In the genomic region with DNA sequence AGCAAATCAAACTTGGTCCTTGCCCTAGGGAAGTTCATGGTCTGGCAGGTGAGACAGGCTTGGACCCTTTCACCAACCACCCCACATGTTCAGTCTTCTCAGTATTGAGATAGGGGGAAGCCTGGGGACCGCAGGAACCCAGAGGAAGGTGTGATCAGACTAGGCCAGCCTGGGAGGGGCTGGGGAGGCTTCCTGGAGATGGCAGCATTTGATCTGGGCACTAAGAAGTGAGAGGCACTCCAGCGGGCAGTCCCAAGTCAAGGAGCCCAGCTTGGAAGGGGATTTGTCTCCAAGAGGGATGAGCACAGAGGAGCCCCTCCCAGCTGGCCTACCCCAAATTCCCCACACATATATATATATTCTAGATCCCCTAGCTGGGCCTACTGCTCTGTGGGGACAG, we compare ENCODE assay signal across 11 cellular contexts. TPM values are rescaled to one million over a fixed set of nuclear protein-coding genes. Genes with fewer than 3 reads are reported as not detected.
A peak's percentile ranks its signal among the peaks of the same experiment; 100 is the strongest.
DNase-seq lines count a peak whose midpoint lies in the region; ATAC-seq, FAIRE-seq and TF ChIP-seq lines count a peak whose summit lies in the region.
"Had no signal": no experiment of that assay in that cellular context is flagged by ENCODE, and none has a peak within 500 bp of the region (broad histone marks: within the 10 kb centered on the region; RNA-seq: fewer than 3 reads in every experiment).

No MANE protein-coding gene starts in this region.

- DNase-seq in CD4-positive, alpha-beta memory T cell: no peak
- DNase-seq in K562 (ENCODE audit: extremely low read depth in 1 of 4, low spot score in 3 of 4) (no peak), NCI-H1694 (lab: John Stamatoyannopoulos, UW) (no peak), SKM-1 treated with dmso at 0.1 percent for 144 hours (lab: John Stamatoyannopoulos, UW; ENCODE audit: unreplicated experiment) (no peak)
- DNase-seq: NCI-H1417 had no signal

- peaks cover 22% of the 10 kb centered on the region for H3K4me1 ChIP-seq in CD4-positive, alpha-beta memory T cell (ENCODE audit: insufficient read depth, low read length)
- peaks cover 16 to 34% of the 10 kb centered on the region in 2 experiments; a peak in 4 of 5 replicates for H3K4me1 ChIP-seq in K562 (replicated peaks in 1 of 2; ENCODE audit: control insufficient read depth in 2 of 2, insufficient read depth in 2 of 2, low read length in 2 of 2)

- H3K36me3 Mint-ChIP-seq in CD4-positive, alpha-beta memory T cell: no peaks in the 10 kb centered on the region
- no peaks in the 10 kb centered on the region for H3K36me3 Mint-ChIP-seq in nephron (ENCODE audit: low read depth)

- peaks cover 12 to 47% (median 22%) of the 10 kb centered on the region in 4 donors for H3K4me1 Mint-ChIP-seq in CD4-positive, alpha-beta memory T cell
- H3K4me1 Mint-ChIP-seq in nephron: peaks cover 58% of the 10 kb centered on the region

- ATAC-seq in HG03354 (IDR thresholded peaks at IDR 0.05; ENCODE audit: poor library complexity, severe bottlenecking, unreplicated experiment) (peak; percentile 34), K562 (peak; percentile 21), HG02852 (IDR thresholded peaks at IDR 0.05; ENCODE audit: unreplicated experiment) (no peak), HG03378 (IDR thresholded peaks at IDR 0.05; ENCODE audit: unreplicated experiment) (no peak)

- no TSS peak for BruUV-seq in K562 (replicated peaks; lab: Mats Ljungman, UMichigan)

- peak overlapping the region in 6 of 8 donors; percentile 29 to 73 (median 59) for H3K4me3 Mint-ChIP-seq in CD4-positive, alpha-beta memory T cell
- H3K4me3 Mint-ChIP-seq in nephron: no peak overlapping the region

- no peak for TF ChIP-seq POLR2A in K562 (conservative IDR thresholded peaks at IDR 0.05)

- peak overlapping the region; percentile 34 to 73; a peak in 2 of 4 replicates for H3K9ac ChIP-seq in K562 (ENCODE audit: insufficient read depth in 1 of 2, low read depth in 2 of 2, low read length in 2 of 2)

- in situ Hi-C loops in K562 (cut with MboI): no loop called here

- WGBS in K562 (ENCODE audit: insufficient coverage, low coverage, missing lambda C conversion rate): 40% methylated on average over 2 of the region's 2 CpGs

- no peak overlapping the region for H3K27ac ChIP-seq in CD4-positive, alpha-beta memory T cell (ENCODE audit: low read depth, low read length)
- H3K27ac ChIP-seq in K562 (ENCODE audit: extremely low read depth, low read depth, low read length): peak overlapping the region; percentile 36; the same call in 1 of the 3 replicates

- intact Hi-C loops in CD4-positive, alpha-beta memory T cell (cut with micrococcal nuclease): no loop called here
- intact Hi-C loops in K562 (cut with micrococcal nuclease): no loop called here

- H3K4me2 ChIP-seq in K562 (ENCODE audit: insufficient read depth, low read length): no peak overlapping the region

- H2AFZ ChIP-seq in K562 (ENCODE audit: low read depth, low read length): peak overlapping the region; percentile 87

- no peaks in the 10 kb centered on the region for H3K79me2 ChIP-seq in K562 (ENCODE audit: control insufficient read depth, insufficient read depth, low read length)

- no peak overlapping the region for H3K4me3 ChIP-seq in CD4-positive, alpha-beta memory T cell (ENCODE audit: low read length in 2 of 2)
- H3K4me3 ChIP-seq in K562: no peak overlapping the region

- no peaks in the 10 kb centered on the region for H3K27me3 ChIP-seq in CD4-positive, alpha-beta memory T cell (ENCODE audit: insufficient read depth, low read length)
- H3K27me3 ChIP-seq in K562 (ENCODE audit: control insufficient read depth in 2 of 2, insufficient read depth in 2 of 2, low read length in 2 of 2): peaks cover 11 to 24% of the 10 kb centered on the region in 2 experiments
- H3K27me3 ChIP-seq: adrenal gland had no signal

- H3K36me3 ChIP-seq in CD4-positive, alpha-beta memory T cell (ENCODE audit: insufficient read depth, low read length): no peaks in the 10 kb centered on the region
- no peaks in the 10 kb centered on the region for H3K36me3 ChIP-seq in K562 (ENCODE audit: control insufficient read depth, insufficient read depth, low read length)

- CTCF ChIA-PET in CD4-positive, alpha-beta memory T cell (lab: Charles Lee; ENCODE audit: partially characterized antibody): no interaction called here
- CTCF ChIA-PET in K562 (lab: Yijun Ruan, JAX; ENCODE audit: low intra/inter-chr PET ratio): no interaction called here

- no peaks in the 10 kb centered on the region for H3K9me3 ChIP-seq in CD4-positive, alpha-beta memory T cell (ENCODE audit: control insufficient read depth in 1 of 2, low read length in 2 of 2)
- no peaks in the 10 kb centered on the region for H3K9me3 ChIP-seq in K562 (replicated peaks; ENCODE audit: control insufficient read depth, insufficient read depth, low read depth, low read length)
- H3K9me3 ChIP-seq: adrenal gland had no signal

- TF ChIP-seq EP300 in K562 (IDR thresholded peaks at IDR 0.05; ENCODE audit: low read length): no peak

- H3K9me1 ChIP-seq in K562 (ENCODE audit: control insufficient read depth, insufficient read depth, low read length): no peaks in the 10 kb centered on the region

- H3K27me3 Mint-ChIP-seq in CD4-positive, alpha-beta memory T cell: peaks cover 3 to 5% of the 10 kb centered on the region in 2 donors
- H3K27me3 Mint-ChIP-seq in nephron (ENCODE audit: low read depth): peaks cover 37% of the 10 kb centered on the region

- H3K27ac Mint-ChIP-seq in CD4-positive, alpha-beta memory T cell: peak overlapping the region; percentile 44 to 91 (median 77)
- peak overlapping the region in 2 of 3 experiments; percentile 41 to 50 for H3K27ac Mint-ChIP-seq in nephron

- TF ChIP-seq RAD21 in K562 (CRISPR knock-in tag; conservative IDR thresholded peaks at IDR 0.05 in 1 of 2, IDR thresholded peaks at IDR 0.05 in 1 of 2): no peak

- H4K20me1 ChIP-seq in K562 (replicated peaks; ENCODE audit: control insufficient read depth, insufficient read depth, low read length): 0 out of 2 replicates have a peak, but pooled peaks cover 10% of the 10 kb centered on the region

- no peak for TF ChIP-seq CTCF in K562 (IDR thresholded peaks at IDR 0.05 in 2 of 3, conservative IDR thresholded peaks at IDR 0.05 in 1 of 3; ENCODE audit: insufficient read depth in 2 of 3, low read depth in 1 of 3, low read length in 3 of 3)
- no peak for TF ChIP-seq CTCF in nephron (IDR thresholded peaks at IDR 0.05; ENCODE audit: unreplicated experiment in 3 of 3)

- H3K9me3 Mint-ChIP-seq in CD4-positive, alpha-beta memory T cell: no peaks in the 10 kb centered on the region
- no peaks in the 10 kb centered on the region for H3K9me3 Mint-ChIP-seq in nephron

- POLR2A ChIA-PET in CD4-positive, alpha-beta memory T cell (lab: Charles Lee; ENCODE audit: partially characterized antibody): no interaction called here
- POLR2A ChIA-PET in K562 (lab: Yijun Ruan, JAX): no interaction called here

- FAIRE-seq in K562 (lab: Jason Lieb, UNC): no peak

TF ChIP-seq in K562, 482 proteins besides CTCF, POLR2A, EP300 and RAD21:
- TF ChIP-seq MXI1 (IDR thresholded peaks at IDR 0.05; ENCODE audit: low read depth, low read length): no peak
- TF ChIP-seq DMBX1 (CRISPR knock-in tag; IDR thresholded peaks at IDR 0.05; ENCODE audit: borderline replicate concordance): no peak
- no peak for TF ChIP-seq GTF2E2 (tag; IDR thresholded peaks at IDR 0.05)
- TF ChIP-seq SMARCA5 (IDR thresholded peaks at IDR 0.05): no peak

RNA-seq across cellular contexts. Expression of gene LRRC32, which starts 5.4 kb away (rescaled TPM):
- under 1 TPM; 0.38 to 0.53 TPM for total RNA-seq in CD4-positive, alpha-beta memory T cell
- under 1 TPM in 1 of 2 donors, not detected in 1; 0.56 TPM for polyA plus RNA-seq in CD4-positive, alpha-beta memory T cell
- total RNA-seq in K562 (2011; cell fraction: chromatin; rRNA removed; ENCODE audit: low replicate concordance): 0.21 and 0.65 TPM in 2 replicates
- total RNA-seq in K562 (2011; cell fraction: nucleolus; rRNA removed): 0.79 and 1.3 TPM in 2 replicates
- total RNA-seq in K562 (2011; cell fraction: nucleoplasm; rRNA removed): 0.76 and 0.81 TPM in 2 replicates
- total RNA-seq in K562 (2014; rRNA removed) (0.16 and 0.50 TPM in 2 replicates), K562 (2014; rRNA removed; fragmentation: Illumina TruSeq; extraction: Trizol) (0.16 TPM in 1 of 2 replicates, not detected in the other), K562 (2015; rRNA removed; fragmentation: Illumina TruSeq; extraction: Trizol) (not detected in 2 replicates), K562 (2021) (0.20 and 0.31 TPM in 2 replicates)
- polyA plus RNA-seq in K562 (2011; rRNA removed) (0.10 and 0.47 TPM in 2 replicates), K562 (2014; fragmentation: Illumina TruSeq; extraction: Trizol) (0.18 and 0.44 TPM in 2 replicates), K562 (2014; fragmentation: Nextera tagmentation; extraction: Ambion mirVana) (not detected), K562 (2014; rRNA removed) (0.08 TPM in 1 of 2 replicates, not detected in the other)
- polyA plus RNA-seq in K562 (2011; cell fraction: cytosol; rRNA removed): 0.44 and 0.48 TPM in 2 replicates
- 0.41 and 0.63 TPM in 2 replicates for polyA plus RNA-seq in K562 (2011; cell fraction: nucleus; rRNA removed)
- polyA plus RNA-seq in K562 (2012): 0.12 and 0.65 TPM in 2 replicates
- polyA minus RNA-seq in K562 (2011; rRNA and poly(A)+ RNA removed): 0.53 and 0.57 TPM in 2 replicates
- 0.55 and 0.67 TPM in 2 replicates for polyA minus RNA-seq in K562 (2011; cell fraction: cytosol; rRNA and poly(A)+ RNA removed)
- 0.13 and 0.56 TPM in 2 replicates for polyA minus RNA-seq in K562 (2011; cell fraction: nucleus; rRNA and poly(A)+ RNA removed)
- polyA plus RNA-seq: naive thymus-derived CD4-positive, alpha-beta T cell had no signal

Comparison
In these comparisons a context has a peak if more than half of its experiments do, and no peak if none do; other contexts are left out.
1. H3K4me3 Mint-ChIP-seq: peak in CD4-positive, alpha-beta memory T cell (6 of 8); none in nephron (0 of 3).
2. ATAC-seq: peak in HG03354 (single experiment) and K562 (single experiment); none in HG02852 (single experiment) and HG03378 (single experiment).